Comparison of ENCODE assay signal across 23 cellular contexts in genomic region chr2:190904644-190905043, GRCh38. TPM values are rescaled to one million over a fixed set of nuclear protein-coding genes. Genes with fewer than 3 reads are reported as not detected.
DNase-seq lines count a peak whose midpoint lies in the region; TF ChIP-seq lines count a peak whose summit lies in the region.
"Had no signal": no experiment of that assay in that cellular context is flagged by ENCODE, and none has a peak within 500 bp of the region (broad histone marks: within the 10 kb centered on the region; RNA-seq: fewer than 3 reads in every experiment).

No MANE protein-coding gene starts in this region.

- H3K4me2 ChIP-seq in osteoblast (ENCODE audit: insufficient read depth, low read length) = peak overlapping the region; percentile 24
- H3K4me2 ChIP-seq: KMS-11 had no signal

- H3K27me3 ChIP-seq in SJSA1 (replicated peaks) (no peaks in the 10 kb centered on the region), brain microvascular endothelial cell (replicated peaks) (no peaks in the 10 kb centered on the region), osteoblast (ENCODE audit: insufficient read depth, low read length) (no peaks in the 10 kb centered on the region), stomach (no peaks in the 10 kb centered on the region)
- H3K27me3 ChIP-seq: cardiac muscle cell, heart right ventricle, left lung, sigmoid colon, uterus had no signal

- no peak overlapping the region for H2AFZ ChIP-seq in osteoblast (ENCODE audit: low read length)

- in situ Hi-C loops in brain microvascular endothelial cell (cut with HindIII; ENCODE audit: low pct_ligation_motif_present, low sequenced_read_pairs) = no loop called here

- H3K36me3 ChIP-seq in SJSA1 (peaks cover 76% of the 10 kb centered on the region), brain microvascular endothelial cell (replicated peaks) (peaks cover 38% of the 10 kb centered on the region), osteoblast (ENCODE audit: insufficient read depth, low read length) (peaks cover 78% of the 10 kb centered on the region), stomach (peaks cover 5 to 67% (median 59%) of the 10 kb centered on the region in 4 donors)
- H3K36me3 ChIP-seq: uterus had no signal

- no peak for TF ChIP-seq CTCF in brain microvascular endothelial cell (IDR thresholded peaks at IDR 0.05; ENCODE audit: low read depth, low read length, missing control alignments)
- no peak for TF ChIP-seq CTCF in osteoblast (IDR thresholded peaks at IDR 0.05; ENCODE audit: extremely low read depth, low read depth, low read length)
- no peak for TF ChIP-seq CTCF in stomach (IDR thresholded peaks at IDR 0.05)

- peaks cover 9% of the 10 kb centered on the region for H4K20me1 ChIP-seq in osteoblast (ENCODE audit: insufficient read depth, low read length)

- intact Hi-C loops in stomach (cut with DNase I; ENCODE audit: low total_unique reads) = no loop called here

- peak overlapping the region; percentile 41 for H3K27ac ChIP-seq in SJSA1
- H3K27ac ChIP-seq in brain microvascular endothelial cell = peak overlapping the region; percentile 51
- peak overlapping the region; percentile 69 for H3K27ac ChIP-seq in osteoblast (ENCODE audit: low read depth, low read length)
- H3K27ac ChIP-seq in stomach = no peak overlapping the region
- H3K27ac ChIP-seq: cardiac muscle cell, heart right ventricle, KMS-11, left lung had no signal

- peaks cover 46% of the 10 kb centered on the region for H3K79me2 ChIP-seq in osteoblast (ENCODE audit: insufficient read depth, low read length)

- TF ChIP-seq EP300 in stomach (IDR thresholded peaks at IDR 0.05) = no peak

- H3K9me3 ChIP-seq in SJSA1 (replicated peaks) (no peaks in the 10 kb centered on the region), osteoblast (ENCODE audit: low read depth, low read length) (no peaks in the 10 kb centered on the region), stomach (no peaks in the 10 kb centered on the region)
- H3K9me3 ChIP-seq: HAP-1, heart right ventricle, left lung, sigmoid colon, uterus had no signal

- H3K4me3 ChIP-seq in SJSA1 = no peak overlapping the region
- no peak overlapping the region for H3K4me3 ChIP-seq in brain microvascular endothelial cell (ENCODE audit: low read depth, low read length)
- no peak overlapping the region for H3K4me3 ChIP-seq in osteoblast (ENCODE audit: insufficient read depth, low read length)
- no peak overlapping the region for H3K4me3 ChIP-seq in stomach
- H3K4me3 ChIP-seq: cardiac muscle cell, HAP-1, heart right ventricle, left lung, sigmoid colon, uterus had no signal

- H3K4me1 ChIP-seq in SJSA1 (replicated peaks) = peaks cover 20% of the 10 kb centered on the region
- peaks cover 41% of the 10 kb centered on the region for H3K4me1 ChIP-seq in osteoblast (ENCODE audit: insufficient read depth, low read length)
- peaks cover 0 to 11% (median under 1%) of the 10 kb centered on the region in 4 donors for H3K4me1 ChIP-seq in stomach
- H3K4me1 ChIP-seq: heart right ventricle, left lung had no signal

- TF ChIP-seq POLR2A in stomach (IDR thresholded peaks at IDR 0.05) = no peak

- DNase-seq in EH (ENCODE audit: low read depth) (peak; percentile 83), SJSA1 (ENCODE audit: low read depth in 1 of 2, low spot score in 2 of 2) (no peak), brain microvascular endothelial cell (peak; percentile 47), osteoblast (ENCODE audit: insufficient read length, low spot score, missing footprints) (no peak), NCI-H2171 treated with DMSO at 0.1 percent for 48 hours (lab: John Stamatoyannopoulos, UW) (no peak), NCI-H526 treated with DMSO at 0.1 percent for 48 hours (lab: John Stamatoyannopoulos, UW) (no peak), stomach (no peak)
- no peak for DNase-seq in activated effector memory CD4-positive, alpha-beta T cell treated with Interleukin-2 at 50 U/mL for 16 hours
- DNase-seq: activated CD4-positive, alpha-beta T cell treated with anti-CD3 and anti-CD28 coated beads for 1 hour; activated CD8-positive, alpha-beta memory T cell treated with anti-CD3 and anti-CD28 coated beads, Interleukin-2, amount 10 ng/mL, durations not matched to agents 7 days and 5 days; CD4-positive, CD25-positive, alpha-beta regulatory T cell; dermis blood vessel endothelial cell; heart right ventricle; left lung; NCI-H146; NCI-H2171; sigmoid colon; substantia nigra; SW 1271; uterus had no signal

RNA-seq across cellular contexts. Expression of gene GLS, which starts 24.0 kb away (rescaled TPM):
- 176 and 177 TPM in 2 replicates for total RNA-seq in SJSA1 (2014; rRNA removed; shearing (Covaris generic))
- 447 and 588 TPM in 2 replicates for total RNA-seq in osteoblast
- total RNA-seq in stomach = 100 to 1,000 TPM; 106 to 353 (median 140) TPM
- 10 to 100 TPM in 2 of 3 donors, 1 to 10 TPM in 1; 9.6 to 13.2 (median 10.8) TPM for polyA plus RNA-seq in stomach

Comparison
In these comparisons a context has a peak if more than half of its experiments do, and no peak if none do; other contexts are left out.
1. DNase-seq: peak in EH (single experiment) and brain microvascular endothelial cell (single experiment); none in SJSA1 (0 of 2), osteoblast (single experiment), NCI-H2171 treated with DMSO at 0.1 percent for 48 hours (single experiment), NCI-H526 treated with DMSO at 0.1 percent for 48 hours (single experiment), activated effector memory CD4-positive, alpha-beta T cell treated with Interleukin-2 at 50 U/mL for 16 hours (single experiment) and stomach (single experiment).
2. H3K27ac ChIP-seq: peak in SJSA1 (single experiment), brain microvascular endothelial cell (single experiment) and osteoblast (single experiment); none in stomach (0 of 5).